27 cellular contexts compared by ENCODE assay signal in the genomic region with DNA sequence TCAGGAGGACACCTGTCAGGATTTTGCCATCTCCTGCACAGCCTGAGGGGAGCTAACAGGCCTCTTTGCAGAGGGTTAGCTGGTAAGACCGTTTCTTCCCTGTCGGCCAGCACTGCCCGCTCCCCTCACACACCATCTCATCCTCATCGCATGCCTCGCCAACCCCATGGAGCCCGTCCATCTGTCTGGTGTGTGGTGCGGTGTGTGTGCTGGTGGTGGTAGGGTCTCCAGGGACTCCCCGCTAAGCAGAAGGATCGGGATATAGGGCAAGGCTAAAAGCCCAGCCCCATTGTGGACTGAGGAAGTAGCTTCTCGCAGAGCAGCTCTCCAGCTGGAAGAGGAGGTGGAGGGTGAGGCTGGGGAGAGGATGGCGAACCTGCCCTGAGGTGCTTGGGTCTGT. TPM values are rescaled to one million over a fixed set of nuclear protein-coding genes. Genes with fewer than 3 reads are reported as not detected.
A peak's percentile ranks its signal among the peaks of the same experiment; 100 is the strongest.
DNase-seq lines count a peak whose midpoint lies in the region; ATAC-seq and TF ChIP-seq lines count a peak whose summit lies in the region.
"Had no signal": no experiment of that assay in that cellular context is flagged by ENCODE, and none has a peak within 500 bp of the region (broad histone marks: within the 10 kb centered on the region; RNA-seq: fewer than 3 reads in every experiment).

No MANE protein-coding gene starts in this region.

- H3K27me3 ChIP-seq in prostate gland (replicated peaks; ENCODE audit: insufficient read depth) (no peaks in the 10 kb centered on the region), MG63 (no peaks in the 10 kb centered on the region)
- H3K27me3 ChIP-seq: Peyer's patch, SJCRH30, spleen had no signal

- H3K27ac Mint-ChIP-seq in effector memory CD8-positive, alpha-beta T cell = peak overlapping the region; percentile 82 to 83
- H3K27ac Mint-ChIP-seq: IgD-negative memory B cell, T-cell had no signal

- H3K36me3 ChIP-seq in prostate gland = peaks cover 0 to 7% of the 10 kb centered on the region in 2 donors
- H3K36me3 ChIP-seq in MG63 = peaks cover 17% of the 10 kb centered on the region

- intact Hi-C loops in prostate gland (cut with DNase I) = no loop called here

- H3K4me1 ChIP-seq in prostate gland (replicated peaks) = peaks cover 28% of the 10 kb centered on the region
- H3K4me1 ChIP-seq: SJCRH30 had no signal

- no peaks in the 10 kb centered on the region for H3K9me3 Mint-ChIP-seq in effector memory CD8-positive, alpha-beta T cell
- H3K9me3 Mint-ChIP-seq: CD14-positive monocyte, IgD-negative memory B cell, T-cell had no signal

- TF ChIP-seq CTCF in RWPE1 (conservative IDR thresholded peaks at IDR 0.05; ENCODE audit: low read depth) (no peak), prostate gland (IDR thresholded peaks at IDR 0.05) (no peak)

- CTCF ChIA-PET in RWPE1 (lab: Yijun Ruan, JAX) = interaction anchor here (0.6 kb wide), 2 partner anchors 53 to 62 kb away, joined by 3 read pairs; no protein-coding TSS in a partner anchor

- no peak overlapping the region for H3K4me3 ChIP-seq in prostate gland
- H3K4me3 ChIP-seq in MG63 = no peak overlapping the region
- H3K4me3 ChIP-seq: Peyer's patch, SJCRH30, spleen had no signal

- in situ Hi-C loops in G401 (cut with HindIII; ENCODE audit: low sequenced_read_pairs) = no loop called here

- WGBS in prostate gland = 68% methylated on average over 11 of the region's 11 CpGs

- peak; percentile 53 for DNase-seq in G401 (ENCODE audit: low spot score)
- no peak for DNase-seq in RWPE1 (ENCODE audit: low spot score)
- no peak for DNase-seq in effector memory CD8-positive, alpha-beta T cell
- no peak for DNase-seq in prostate gland (ENCODE audit: low spot score)
- no peak for DNase-seq in NCI-H345 treated with DMSO at 0.1 percent for 48 hours (lab: John Stamatoyannopoulos, UW; ENCODE audit: unreplicated experiment)
- no peak for DNase-seq in NCI-H1436 treated with DMSO at 0.1 percent for 48 hours (lab: John Stamatoyannopoulos, UW)
- no peak for DNase-seq in activated CD4-positive, alpha-beta T cell treated with anti-CD3 and anti-CD28 coated beads, Interleukin-2, amount 50 U/mL, for 1 hour
- no peak for DNase-seq in MG63
- DNase-seq: activated CD4-positive, alpha-beta T cell treated with anti-CD3 and anti-CD28 coated beads for 1 hour; activated CD8-positive, alpha-beta T cell treated with anti-CD3 and anti-CD28 coated beads, Interleukin-2, amount 10 ng/mL, durations not matched to agents 7 days and 5 days; activated T-cell treated with anti-CD3 and anti-CD28 coated beads for 4 hours; amniotic stem cell; cortex of kidney; EL; head of caudate nucleus; MM.1S; NCI-H1417; occipital lobe; Peyer's patch; SJCRH30; spleen; stimulated activated CD4-positive, alpha-beta T cell treated with anti-CD3 and anti-CD28 coated beads, Interleukin-2, amount 100 ng/mL, for 48 hours; stimulated activated naive CD4-positive, alpha-beta T cell; T-cell had no signal

- TF ChIP-seq POLR2A in prostate gland (IDR thresholded peaks at IDR 0.05) = no peak

- H3K36me3 Mint-ChIP-seq in effector memory CD8-positive, alpha-beta T cell (ENCODE audit: insufficient read depth) = peaks cover 60% of the 10 kb centered on the region

- no peak for ATAC-seq in effector memory CD8-positive, alpha-beta T cell (replicated peaks)
- ATAC-seq: activated CD8-positive, alpha-beta T cell treated with anti-CD3 and anti-CD28 coated beads, Interleukin-2, amount 10 ng/mL, durations not matched to agents 7 days and 5 days; T-cell had no signal

- POLR2A ChIA-PET in RWPE1 (lab: Yijun Ruan, JAX; ENCODE audit: low non-redundant PET) = interaction anchor here (2.5 kb wide), 1 partner anchor 9 kb away, joined by 10 read pairs; no protein-coding TSS in a partner anchor

- peak overlapping the region; percentile 100 for H3K27ac ChIP-seq in RWPE1
- H3K27ac ChIP-seq in prostate gland = peak overlapping the region; percentile 71 to 85
- H3K27ac ChIP-seq: Peyer's patch, SJCRH30, spleen had no signal

- H3K9me3 ChIP-seq in prostate gland (no peaks in the 10 kb centered on the region), MG63 (no peaks in the 10 kb centered on the region)
- H3K9me3 ChIP-seq: Peyer's patch, SJCRH30, spleen had no signal

- H3K4me3 Mint-ChIP-seq in effector memory CD8-positive, alpha-beta T cell = no peak overlapping the region
- H3K4me3 Mint-ChIP-seq: activated CD8-positive, alpha-beta T cell treated with anti-CD3 and anti-CD28 coated beads, Interleukin-2, amount 10 ng/mL, durations not matched to agents 7 days and 5 days; CD14-positive monocyte; T-cell had no signal

- H3K27me3 Mint-ChIP-seq in effector memory CD8-positive, alpha-beta T cell = no peaks in the 10 kb centered on the region
- H3K27me3 Mint-ChIP-seq: IgD-negative memory B cell, T-cell had no signal

- peaks cover 3 to 6% of the 10 kb centered on the region in 2 donors for H3K4me1 Mint-ChIP-seq in effector memory CD8-positive, alpha-beta T cell (ENCODE audit: low read depth in 2 of 2)
- H3K4me1 Mint-ChIP-seq: CD14-positive monocyte had no signal

RNA-seq across cellular contexts. Expression of a gene that starts 6.8 kb away (rescaled TPM):
- 58.6 and 67.7 TPM in 2 replicates for total RNA-seq in G401 (2014; rRNA removed; shearing (Covaris generic))
- total RNA-seq in prostate gland = 10 to 100 TPM; 39.2 to 80.7 TPM
- total RNA-seq in MG63 (2014; rRNA removed; shearing (Covaris generic); ENCODE audit: low replicate concordance) = not detected in 2 replicates
- total RNA-seq: occipital lobe had no signal

RNA-seq across cellular contexts. Expression of a gene that starts 29.7 kb away (rescaled TPM):
- 19.6 and 43.5 TPM in 2 replicates for total RNA-seq in G401 (2014; rRNA removed; shearing (Covaris generic))
- 10 to 100 TPM; 20.0 to 30.7 TPM for total RNA-seq in prostate gland
- total RNA-seq in MG63 (2014; rRNA removed; shearing (Covaris generic); ENCODE audit: low replicate concordance) = 3.5 and 12.7 TPM in 2 replicates

RNA-seq across cellular contexts. Expression of a gene that starts 33.9 kb away (rescaled TPM):
- total RNA-seq in G401 (2014; rRNA removed; shearing (Covaris generic)) = 20.0 and 26.9 TPM in 2 replicates
- total RNA-seq in prostate gland = 10 to 100 TPM; 15.7 to 26.0 TPM
- total RNA-seq in MG63 (2014; rRNA removed; shearing (Covaris generic); ENCODE audit: low replicate concordance) = 10.0 and 13.0 TPM in 2 replicates

RNA-seq across cellular contexts. Expression of a gene that starts 44.1 kb away (rescaled TPM):
- total RNA-seq in G401 (2014; rRNA removed; shearing (Covaris generic)) = 13.1 and 22.0 TPM in 2 replicates
- total RNA-seq in prostate gland = 10 to 100 TPM in 1 of 2 donors, 1 to 10 TPM in 1; 9.2 to 28.2 TPM
- 12.2 and 15.6 TPM in 2 replicates for total RNA-seq in MG63 (2014; rRNA removed; shearing (Covaris generic); ENCODE audit: low replicate concordance)

RNA-seq across cellular contexts. Expression of a gene that starts 57.6 kb away (rescaled TPM):
- not detected in 2 replicates for total RNA-seq in G401 (2014; rRNA removed; shearing (Covaris generic))
- total RNA-seq in prostate gland = not detected
- total RNA-seq in MG63 (2014; rRNA removed; shearing (Covaris generic); ENCODE audit: low replicate concordance) = not detected in 2 replicates
- total RNA-seq: activated CD8-positive, alpha-beta T cell treated with anti-CD3 and anti-CD28 coated beads, Interleukin-2, amount 10 ng/mL, durations not matched to agents 7 days and 5 days; NCI-H460; occipital lobe; SJCRH30; T-cell had no signal

Comparison
In these comparisons a context has a peak if more than half of its experiments do, and no peak if none do; other contexts are left out.
1. RNA of a gene that starts 6.8 kb away (total RNA-seq): 39.2 to 80.7 TPM in prostate gland and 58.6 to 67.7 TPM in G401; not detected in MG63; every median in the first group is over 10 times any median in the second.